Comparison of ENCODE assay signal across 9 cellular contexts in the genomic region with DNA sequence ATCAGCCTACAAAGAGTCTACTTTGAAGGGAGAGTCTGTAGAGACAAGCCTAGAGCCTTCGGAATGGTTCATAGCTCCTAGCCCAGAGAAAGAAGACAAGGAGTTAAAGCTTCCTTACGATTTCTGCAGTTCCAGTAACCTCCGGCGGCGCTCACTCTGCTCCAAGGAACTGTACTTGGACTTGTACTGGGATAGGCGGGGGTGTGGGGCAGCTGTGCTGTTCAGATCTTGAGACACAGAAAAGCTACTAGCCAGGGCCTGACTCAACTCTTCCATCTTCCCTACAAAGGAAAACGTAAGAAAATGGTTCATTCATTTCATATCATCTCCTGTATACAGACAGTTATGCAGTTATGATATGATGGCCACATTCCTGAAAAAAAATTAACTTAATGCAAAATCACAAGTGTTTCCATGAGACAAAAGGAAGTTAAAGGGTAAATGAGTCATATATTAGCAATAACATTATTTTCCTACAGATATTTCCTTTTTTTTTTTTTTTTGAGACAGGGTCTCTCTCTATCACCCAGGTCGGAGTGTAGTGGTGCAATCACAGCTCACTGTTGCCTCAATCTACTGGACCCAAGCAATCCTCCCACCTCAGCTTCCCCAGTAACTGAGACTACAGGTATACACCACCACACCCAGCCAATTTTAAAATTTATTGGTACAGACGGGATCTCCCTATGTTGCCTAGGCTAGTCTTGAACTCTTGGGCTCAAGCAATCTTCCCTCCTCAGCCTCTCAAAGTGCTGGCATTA. TPM values are rescaled to one million over a fixed set of nuclear protein-coding genes. Genes with fewer than 3 reads are reported as not detected.
DNase-seq lines count a peak whose midpoint lies in the region; ATAC-seq and TF ChIP-seq lines count a peak whose summit lies in the region.
"Had no signal": no experiment of that assay in that cellular context is flagged by ENCODE, and none has a peak within 500 bp of the region (broad histone marks: within the 10 kb centered on the region; RNA-seq: fewer than 3 reads in every experiment).

No MANE protein-coding gene starts in this region.

- peak; percentile 68 for DNase-seq in A172 (ENCODE audit: low spot score)
- DNase-seq in HT1080 (ENCODE audit: low read depth) = peak; percentile 82
- peak; percentile 65 to 71 for DNase-seq in breast epithelium (ENCODE audit: low spot score in 2 of 2)
- peak; percentile 24 for DNase-seq in medulla oblongata (ENCODE audit: extremely low spot score)
- DNase-seq in DMS53 (lab: John Stamatoyannopoulos, UW) = no peak
- no peak for DNase-seq in NCI-H526 (lab: John Stamatoyannopoulos, UW)

- no peaks in the 10 kb centered on the region for H3K9me3 ChIP-seq in breast epithelium

- H3K27me3 ChIP-seq in breast epithelium = no peaks in the 10 kb centered on the region

- ATAC-seq in HG02938 (IDR thresholded peaks at IDR 0.05; ENCODE audit: unreplicated experiment) (no peak), GM21576 (IDR thresholded peaks at IDR 0.05; ENCODE audit: unreplicated experiment) (no peak)

- intact Hi-C loops in breast epithelium (cut with DNase I; ENCODE audit: low total_unique reads) = no loop called here

- no peak for TF ChIP-seq POLR2A in breast epithelium (IDR thresholded peaks at IDR 0.05)

- TF ChIP-seq CTCF in breast epithelium (IDR thresholded peaks at IDR 0.05) = peak; percentile 34 to 47 (median 39)

- H3K4me1 ChIP-seq in breast epithelium = peaks cover 0 to 5% of the 10 kb centered on the region in 2 donors

- peak overlapping the region; percentile 28 to 54 (median 29) for H3K4me3 ChIP-seq in breast epithelium

- H3K36me3 ChIP-seq in breast epithelium = no peaks in the 10 kb centered on the region

- H3K27ac ChIP-seq in breast epithelium = peak overlapping the region; percentile 84 to 85
- H3K27ac ChIP-seq: VCaP had no signal

RNA-seq across cellular contexts. Expression of a gene that starts 4.6 kb away (rescaled TPM):
- 39.3 and 53.6 TPM in 2 replicates for total RNA-seq in A172 (2014; rRNA removed; shearing (Covaris generic))
- 33.6 and 39.4 TPM in 2 replicates for total RNA-seq in HT1080 (2014; rRNA removed; shearing (Covaris generic))
- polyA plus RNA-seq in HT1080 (2015; cell fraction: cytosol; rRNA removed) = 45.0 and 45.1 TPM in 2 replicates
- polyA plus RNA-seq in HT1080 (2015; cell fraction: nucleus; rRNA removed) = 28.2 and 35.8 TPM in 2 replicates
- total RNA-seq in breast epithelium = 10 to 100 TPM; 19.8 to 24.9 (median 23.6) TPM

RNA-seq across cellular contexts. Expression of a gene that starts 19.1 kb away (rescaled TPM):
- 103 and 141 TPM in 2 replicates for total RNA-seq in A172 (2014; rRNA removed; shearing (Covaris generic))
- total RNA-seq in HT1080 (2014; rRNA removed; shearing (Covaris generic)) = 189 and 195 TPM in 2 replicates
- 149 and 164 TPM in 2 replicates for polyA plus RNA-seq in HT1080 (2015; cell fraction: cytosol; rRNA removed)
- polyA plus RNA-seq in HT1080 (2015; cell fraction: nucleus; rRNA removed) = 66.4 and 76.0 TPM in 2 replicates
- total RNA-seq in breast epithelium = 100 to 1,000 TPM; 144 to 194 (median 175) TPM

RNA-seq across cellular contexts. Expression of a gene that starts 26.8 kb away (rescaled TPM):
- 9.3 and 14.1 TPM in 2 replicates for total RNA-seq in A172 (2014; rRNA removed; shearing (Covaris generic))
- 9.4 and 11.3 TPM in 2 replicates for total RNA-seq in HT1080 (2014; rRNA removed; shearing (Covaris generic))
- polyA plus RNA-seq in HT1080 (2015; cell fraction: cytosol; rRNA removed) = 9.9 and 11.5 TPM in 2 replicates
- 20.2 and 23.4 TPM in 2 replicates for polyA plus RNA-seq in HT1080 (2015; cell fraction: nucleus; rRNA removed)
- total RNA-seq in breast epithelium = 10 to 100 TPM; 32.8 to 42.7 (median 36.3) TPM

RNA-seq across cellular contexts. Expression of a gene that starts 41.8 kb away (rescaled TPM):
- total RNA-seq in A172 (2014; rRNA removed; shearing (Covaris generic)) = 19.2 and 21.1 TPM in 2 replicates
- 24.0 and 28.3 TPM in 2 replicates for total RNA-seq in HT1080 (2014; rRNA removed; shearing (Covaris generic))
- polyA plus RNA-seq in HT1080 (2015; cell fraction: cytosol; rRNA removed) = 20.0 and 22.8 TPM in 2 replicates
- 9.5 and 12.2 TPM in 2 replicates for polyA plus RNA-seq in HT1080 (2015; cell fraction: nucleus; rRNA removed)
- total RNA-seq in breast epithelium = 10 to 100 TPM; 16.2 to 23.9 (median 19.9) TPM

Comparison
In these comparisons a context has a peak if more than half of its experiments do, and no peak if none do; other contexts are left out.
1. DNase-seq: peak in A172 (single experiment), HT1080 (single experiment), breast epithelium (2 of 2) and medulla oblongata (single experiment); none in DMS53 (single experiment) and NCI-H526 (0 of 2).